In the genomic region with DNA sequence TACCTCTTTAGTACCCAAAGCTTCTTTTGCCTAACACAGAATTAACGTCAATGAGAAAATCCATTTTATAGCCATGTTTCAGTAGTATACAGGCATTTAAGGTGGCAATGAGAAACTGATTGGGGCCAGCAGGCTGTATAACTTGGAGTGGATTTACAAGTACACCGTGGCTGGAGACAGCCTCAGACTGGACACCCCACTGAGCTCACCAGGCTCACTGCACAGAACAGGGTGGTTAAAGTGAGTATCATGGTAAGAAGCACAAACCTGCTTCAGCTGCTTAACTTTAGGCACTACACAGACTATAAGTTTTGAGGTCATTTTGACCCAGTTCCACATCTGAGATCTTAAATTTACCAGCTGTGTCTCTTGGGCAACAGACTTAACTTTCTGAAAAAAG, we compare ENCODE assay signal across 15 cellular contexts. TPM values are rescaled to one million over a fixed set of nuclear protein-coding genes. Genes with fewer than 3 reads are reported as not detected.
"Had no signal": no experiment of that assay in that cellular context is flagged by ENCODE, and none has a peak within 500 bp of the region (broad histone marks: within the 10 kb centered on the region; RNA-seq: fewer than 3 reads in every experiment).

No MANE protein-coding gene starts in this region.

- H3K9me3 ChIP-seq: ascending aorta, left lung, neutrophil, transverse colon had no signal

- H3K4me3 ChIP-seq: ascending aorta, left lung, transverse colon had no signal

- H3K79me2 ChIP-seq: parathyroid adenoma had no signal

- H3K9ac ChIP-seq: parathyroid adenoma had no signal

- H3K27ac Mint-ChIP-seq: natural killer cell; stimulated activated naive B cell treated with anti-CD40 and anti-IgM and Interleukin-4, amounts not matched to agents 10 μg/mL and 1 μg/mL and 100 μg/mL, for 72 hours had no signal

- H3K9me3 Mint-ChIP-seq: activated CD4-positive, alpha-beta T cell treated with anti-CD3 and anti-CD28 coated beads, Interleukin-2, amount 10 ng/mL, durations not matched to agents 7 days and 5 days; activated T-helper 1 cell treated with anti-CD3 and anti-CD28 coated beads, Interleukin-12 subunit alpha, Interleukin-12 subunit beta, Interleukin-2, Interleukin-4 antibody, amounts not matched to agents 30 ng/mL and 10 ng/mL and 1 ng/mL, durations not matched to agents 14 hours and 24 hours and 36 hours; natural killer cell; stimulated activated naive B cell treated with anti-CD40 and anti-IgM and Interleukin-4, amounts not matched to agents 10 μg/mL and 1 μg/mL and 100 μg/mL, for 72 hours; WTC11 had no signal

- ATAC-seq: natural killer cell; stimulated activated naive B cell treated with anti-CD40 and anti-IgM and Interleukin-4, amounts not matched to agents 10 μg/mL and 1 μg/mL and 100 μg/mL, for 72 hours; T-helper 17 cell; WTC11 had no signal

- H3K27me3 ChIP-seq: ascending aorta, left lung, neutrophil, transverse colon had no signal

- H3K27ac ChIP-seq: ascending aorta, left lung, neutrophil, parathyroid adenoma, transverse colon had no signal

- DNase-seq: activated CD4-positive, alpha-beta T cell treated with anti-CD3 and anti-CD28 coated beads, Interleukin-2, amount 10 ng/mL, durations not matched to agents 7 days and 5 days; activated naive CD4-positive, alpha-beta T cell treated with Interleukin-2 at 50 U/mL for 16 hours; left lung; natural killer cell; stimulated activated naive B cell treated with anti-CD40 and anti-IgM and Interleukin-4, amounts not matched to agents 10 μg/mL and 1 μg/mL and 100 μg/mL, for 72 hours; T-helper 17 cell; transverse colon had no signal

- H2AFZ ChIP-seq: parathyroid adenoma had no signal

- H3K4me1 ChIP-seq: ascending aorta, parathyroid adenoma had no signal

- H3K4me3 Mint-ChIP-seq: activated CD4-positive, alpha-beta T cell treated with anti-CD3 and anti-CD28 coated beads, Interleukin-2, amount 10 ng/mL, durations not matched to agents 7 days and 5 days; activated T-helper 1 cell treated with anti-CD3 and anti-CD28 coated beads, Interleukin-12 subunit alpha, Interleukin-12 subunit beta, Interleukin-2, Interleukin-4 antibody, amounts not matched to agents 30 ng/mL and 10 ng/mL and 1 ng/mL, durations not matched to agents 14 hours and 24 hours and 36 hours; natural killer cell; stimulated activated naive B cell treated with anti-CD40 and anti-IgM and Interleukin-4, amounts not matched to agents 10 μg/mL and 1 μg/mL and 100 μg/mL, for 72 hours; T-helper 17 cell; WTC11 had no signal

- FAIRE-seq: colon, TTC549 had no signal

- H3K27me3 Mint-ChIP-seq: activated CD4-positive, alpha-beta T cell treated with anti-CD3 and anti-CD28 coated beads, Interleukin-2, amount 10 ng/mL, durations not matched to agents 7 days and 5 days; stimulated activated naive B cell treated with anti-CD40 and anti-IgM and Interleukin-4, amounts not matched to agents 10 μg/mL and 1 μg/mL and 100 μg/mL, for 72 hours; T-helper 17 cell had no signal

RNA-seq across cellular contexts. Expression of a gene that starts 52.8 kb away (rescaled TPM):
- total RNA-seq: ascending aorta, renal cortical epithelial cell, WTC11 had no signal
